Comparison of ENCODE assay signal across 16 cellular contexts in genomic region chr20:54284928-54285704, GRCh38.
DNase-seq lines count a peak whose midpoint lies in the region; FAIRE-seq and TF ChIP-seq lines count a peak whose summit lies in the region.
"Had no signal": no experiment of that assay in that cellular context is flagged by ENCODE, and none has a peak within 500 bp of the region (broad histone marks: within the 10 kb centered on the region; RNA-seq: fewer than 3 reads in every experiment).

No MANE protein-coding gene starts in this region.

- H3K36me3 ChIP-seq in H1 (ENCODE audit: control insufficient read depth in 2 of 4, insufficient read depth in 4 of 4, low read length in 3 of 4) (no peaks in the 10 kb centered on the region), H7 (replicated peaks; ENCODE audit: control insufficient read depth, insufficient read depth, low read length) (no peaks in the 10 kb centered on the region)
- H3K36me3 ChIP-seq in CD4-positive, alpha-beta memory T cell (ENCODE audit: insufficient read depth, low read length) = no peaks in the 10 kb centered on the region
- H3K36me3 ChIP-seq: BE2C, esophagus squamous epithelium, uterus had no signal

- no peak overlapping the region for H3K4me3 Mint-ChIP-seq in activated naive CD4-positive, alpha-beta T cell treated with anti-CD3 and anti-CD28 coated beads, Interleukin-2, amount 10 ng/mL, durations not matched to agents 7 days and 5 days
- H3K4me3 Mint-ChIP-seq in stimulated activated naive CD8-positive, alpha-beta T cell treated with anti-CD3 and anti-CD28 coated beads, Interleukin-15, Interleukin-2, amounts not matched to agents 100 ng/mL and 50 ng/mL, for 24 hours = peak overlapping the region; percentile 86
- H3K4me3 Mint-ChIP-seq in glutamatergic neuron (ENCODE audit: unreplicated experiment) = no peak overlapping the region
- no peak overlapping the region for H3K4me3 Mint-ChIP-seq in CD4-positive, alpha-beta memory T cell
- H3K4me3 Mint-ChIP-seq: central memory CD8-positive, alpha-beta T cell had no signal

- no peak overlapping the region for H2BK15ac ChIP-seq in H1 (ENCODE audit: low read length)

- no peak overlapping the region for H3K27ac ChIP-seq in H1 (ENCODE audit: low read depth, low read length)
- H3K27ac ChIP-seq in CD4-positive, alpha-beta memory T cell (ENCODE audit: low read depth, low read length) = no peak overlapping the region
- H3K27ac ChIP-seq: esophagus squamous epithelium, uterus had no signal

- H3K79me2 ChIP-seq in H1 (ENCODE audit: control insufficient read depth in 1 of 2, insufficient read depth in 2 of 2, low read length in 2 of 2) = no peaks in the 10 kb centered on the region

- H4K20me1 ChIP-seq in H1 (replicated peaks in 1 of 2; ENCODE audit: control insufficient read depth in 1 of 2, insufficient read depth in 2 of 2, low read length in 2 of 2) = no peaks in the 10 kb centered on the region

- H3K9me3 Mint-ChIP-seq in activated naive CD4-positive, alpha-beta T cell treated with anti-CD3 and anti-CD28 coated beads, Interleukin-2, amount 10 ng/mL, durations not matched to agents 7 days and 5 days = no peaks in the 10 kb centered on the region
- H3K9me3 Mint-ChIP-seq in stimulated activated naive CD8-positive, alpha-beta T cell treated with anti-CD3 and anti-CD28 coated beads, Interleukin-15, Interleukin-2, amounts not matched to agents 100 ng/mL and 50 ng/mL, for 24 hours = peaks cover 7% of the 10 kb centered on the region
- no peaks in the 10 kb centered on the region for H3K9me3 Mint-ChIP-seq in glutamatergic neuron (ENCODE audit: unreplicated experiment)
- peaks cover 0 to 2% (median 0%) of the 10 kb centered on the region in 8 donors for H3K9me3 Mint-ChIP-seq in CD4-positive, alpha-beta memory T cell
- H3K9me3 Mint-ChIP-seq: central memory CD8-positive, alpha-beta T cell had no signal

- intact Hi-C loops in CD4-positive, alpha-beta memory T cell (cut with micrococcal nuclease) = no loop called here

- peak; percentile 40 for DNase-seq in activated naive CD4-positive, alpha-beta T cell treated with anti-CD3 and anti-CD28 coated beads, Interleukin-2, amount 50 U/mL, for 16 hours
- no peak for DNase-seq in activated naive CD4-positive, alpha-beta T cell treated with anti-CD3 and anti-CD28 coated beads, Interleukin-2, amount 10 ng/mL, durations not matched to agents 7 days and 5 days
- peak; percentile 5 for DNase-seq in OCI-M1 (lab: John Stamatoyannopoulos, UW)
- DNase-seq in H1 (ENCODE audit: low read depth in 1 of 2, low spot score in 2 of 2) = no peak
- DNase-seq in glutamatergic neuron = no peak
- no peak for DNase-seq in CD4-positive, alpha-beta memory T cell
- no peak for DNase-seq in H7
- DNase-seq: BE2C, esophagus squamous epithelium, GDM1, mucosa of descending colon, NCI-H1105, NCI-H510A treated with DMSO at 0.1 percent for 48 hours, uterus had no signal

- H3K27me3 Mint-ChIP-seq in activated naive CD4-positive, alpha-beta T cell treated with anti-CD3 and anti-CD28 coated beads, Interleukin-2, amount 10 ng/mL, durations not matched to agents 7 days and 5 days = no peaks in the 10 kb centered on the region
- H3K27me3 Mint-ChIP-seq in stimulated activated naive CD8-positive, alpha-beta T cell treated with anti-CD3 and anti-CD28 coated beads, Interleukin-15, Interleukin-2, amounts not matched to agents 100 ng/mL and 50 ng/mL, for 24 hours = peaks cover 16% of the 10 kb centered on the region
- H3K27me3 Mint-ChIP-seq in glutamatergic neuron (ENCODE audit: unreplicated experiment) = no peaks in the 10 kb centered on the region
- peaks cover 0 to 5% of the 10 kb centered on the region in 2 donors for H3K27me3 Mint-ChIP-seq in CD4-positive, alpha-beta memory T cell

- H4K5ac ChIP-seq in H1 (ENCODE audit: insufficient read length, low read depth, low read length) = no peak overlapping the region

- POLR2A ChIA-PET in H1 (lab: Charles Lee; ENCODE audit: partially characterized antibody) = no interaction called here
- POLR2A ChIA-PET in CD4-positive, alpha-beta memory T cell (lab: Charles Lee; ENCODE audit: partially characterized antibody) = no interaction called here

- H2BK20ac ChIP-seq in H1 (ENCODE audit: low read length) = no peak overlapping the region

- H3K4me3 ChIP-seq in H1 (ENCODE audit: extremely low read depth in 1 of 4, insufficient read depth in 2 of 4, low read depth in 3 of 4, low read length in 4 of 4) (no peak overlapping the region), H7 (ENCODE audit: insufficient read depth, low read depth, low read length) (no peak overlapping the region)
- H3K4me3 ChIP-seq in CD4-positive, alpha-beta memory T cell (ENCODE audit: low read length in 2 of 2) = no peak overlapping the region
- H3K4me3 ChIP-seq: esophagus squamous epithelium, mucosa of descending colon, uterus had no signal

- H3K18ac ChIP-seq in H1 (ENCODE audit: extremely low read depth, low read length) = no peak overlapping the region

- no peaks in the 10 kb centered on the region for H3K27me3 ChIP-seq in H1 (replicated peaks in 1 of 4; ENCODE audit: control insufficient read depth in 3 of 4, extremely low read depth in 1 of 4, insufficient read depth in 3 of 4, low read length in 3 of 4)
- H3K27me3 ChIP-seq in CD4-positive, alpha-beta memory T cell (ENCODE audit: insufficient read depth, low read length) = no peaks in the 10 kb centered on the region
- H3K27me3 ChIP-seq in H7 (ENCODE audit: control insufficient read depth, insufficient read depth, low read length) = no peaks in the 10 kb centered on the region
- H3K27me3 ChIP-seq: esophagus squamous epithelium, uterus had no signal

- WGBS in H1 (ENCODE audit: extremely low coverage in 1 of 2, insufficient coverage in 1 of 2, insufficient read length in 1 of 2, insufficient replicate concordance in 2 of 2, low coverage in 1 of 2, low lambda C conversion rate in 2 of 2, missing lambda C conversion rate in 1 of 2), 2 experiments = 90% methylated on average over 5 of the region's 5 CpGs; no CpG with 5 or more reads in 1 of the 2 experiments

- no peak overlapping the region for H3K4ac ChIP-seq in H1 (replicated peaks; ENCODE audit: insufficient read length, low read depth, low read length)

- H3K36me3 Mint-ChIP-seq in activated naive CD4-positive, alpha-beta T cell treated with anti-CD3 and anti-CD28 coated beads, Interleukin-2, amount 10 ng/mL, durations not matched to agents 7 days and 5 days = no peaks in the 10 kb centered on the region
- peaks cover 9% of the 10 kb centered on the region for H3K36me3 Mint-ChIP-seq in stimulated activated naive CD8-positive, alpha-beta T cell treated with anti-CD3 and anti-CD28 coated beads, Interleukin-15, Interleukin-2, amounts not matched to agents 100 ng/mL and 50 ng/mL, for 24 hours (ENCODE audit: low read depth)
- no peaks in the 10 kb centered on the region for H3K36me3 Mint-ChIP-seq in glutamatergic neuron (ENCODE audit: unreplicated experiment)
- no peaks in the 10 kb centered on the region for H3K36me3 Mint-ChIP-seq in CD4-positive, alpha-beta memory T cell

- H4K91ac ChIP-seq in H1 (replicated peaks; ENCODE audit: insufficient read length, low read length) = no peak overlapping the region

- no peak overlapping the region for H2AFZ ChIP-seq in H1 (ENCODE audit: low read length)

- H3K9ac ChIP-seq in H1 (replicated peaks in 1 of 4; ENCODE audit: extremely low read depth in 1 of 4, low read depth in 3 of 4, low read length in 3 of 4) = no peak overlapping the region

- H3K4me2 ChIP-seq in H1 (ENCODE audit: insufficient read depth in 1 of 2, low read depth in 2 of 2, low read length in 2 of 2) = no peak overlapping the region

- TF ChIP-seq EP300 in H1 (IDR thresholded peaks at IDR 0.05; ENCODE audit: borderline replicate concordance in 1 of 2, low read depth in 2 of 2, low read length in 2 of 2) = no peak

- H3K79me1 ChIP-seq in H1 (ENCODE audit: low read depth, low read length) = no peaks in the 10 kb centered on the region; the same call in 1 of the 2 replicates

- no peak for TF ChIP-seq CTCF in H1 (IDR thresholded peaks at IDR 0.05; ENCODE audit: control extremely low read depth in 1 of 3, insufficient read depth in 1 of 3, low read depth in 1 of 3, low read length in 3 of 3)
- TF ChIP-seq CTCF in glutamatergic neuron (IDR thresholded peaks at IDR 0.05; ENCODE audit: partially characterized antibody, unreplicated experiment) = no peak

- peak overlapping the region; percentile 35; the same call in 1 of the 2 replicates for H2BK12ac ChIP-seq in H1 (ENCODE audit: low read depth, low read length)

- TF ChIP-seq POLR2A in H1 (IDR thresholded peaks at IDR 0.05; ENCODE audit: control extremely low read depth in 1 of 2, low read depth in 2 of 2, low read length in 2 of 2) = no peak

- TF ChIP-seq RAD21 in H1 (IDR thresholded peaks at IDR 0.05 in 1 of 2, conservative IDR thresholded peaks at IDR 0.05 in 1 of 2; ENCODE audit: low read depth in 2 of 2, low read length in 2 of 2) = no peak

- no peak overlapping the region for H3K14ac ChIP-seq in H1 (ENCODE audit: insufficient read length)

- H2AK5ac ChIP-seq in H1 (ENCODE audit: low read depth, low read length) = no peak overlapping the region

- no peak for FAIRE-seq in H1 (lab: Jason Lieb, UNC)

- CTCF ChIA-PET in activated naive CD4-positive, alpha-beta T cell treated with anti-CD3 and anti-CD28 coated beads, Interleukin-2, amount 10 ng/mL, durations not matched to agents 7 days and 5 days (lab: Charles Lee) = no interaction called here
- CTCF ChIA-PET in H1 (lab: Charles Lee; ENCODE audit: partially characterized antibody) = interaction anchor here (0.6 kb wide), 1 partner anchor 52 kb away, joined by 3 read pairs; no protein-coding TSS in a partner anchor
- CTCF ChIA-PET in CD4-positive, alpha-beta memory T cell (lab: Charles Lee; ENCODE audit: partially characterized antibody) = no interaction called here

- H3K27ac Mint-ChIP-seq in activated naive CD4-positive, alpha-beta T cell treated with anti-CD3 and anti-CD28 coated beads, Interleukin-2, amount 10 ng/mL, durations not matched to agents 7 days and 5 days = no peak overlapping the region
- peak overlapping the region; percentile 98 for H3K27ac Mint-ChIP-seq in stimulated activated naive CD8-positive, alpha-beta T cell treated with anti-CD3 and anti-CD28 coated beads, Interleukin-15, Interleukin-2, amounts not matched to agents 100 ng/mL and 50 ng/mL, for 24 hours
- H3K27ac Mint-ChIP-seq in glutamatergic neuron (ENCODE audit: unreplicated experiment) = no peak overlapping the region
- no peak overlapping the region for H3K27ac Mint-ChIP-seq in CD4-positive, alpha-beta memory T cell

- peaks cover 8% of the 10 kb centered on the region for H3K4me1 Mint-ChIP-seq in activated naive CD4-positive, alpha-beta T cell treated with anti-CD3 and anti-CD28 coated beads, Interleukin-2, amount 10 ng/mL, durations not matched to agents 7 days and 5 days
- H3K4me1 Mint-ChIP-seq in stimulated activated naive CD8-positive, alpha-beta T cell treated with anti-CD3 and anti-CD28 coated beads, Interleukin-15, Interleukin-2, amounts not matched to agents 100 ng/mL and 50 ng/mL, for 24 hours (ENCODE audit: low read depth) = peaks cover 33% of the 10 kb centered on the region
- no peaks in the 10 kb centered on the region for H3K4me1 Mint-ChIP-seq in glutamatergic neuron (ENCODE audit: low read depth, unreplicated experiment)
- H3K4me1 Mint-ChIP-seq in CD4-positive, alpha-beta memory T cell = no peaks in the 10 kb centered on the region
- H3K4me1 Mint-ChIP-seq: central memory CD8-positive, alpha-beta T cell had no signal

- no peak overlapping the region for H3K56ac ChIP-seq in H1 (replicated peaks; ENCODE audit: insufficient read length, low read depth, low read length)

- H3K4me1 ChIP-seq in H1 (replicated peaks in 1 of 4; ENCODE audit: control insufficient read depth in 3 of 4, insufficient read depth in 4 of 4, low read length in 3 of 4) = no peaks in the 10 kb centered on the region
- no peaks in the 10 kb centered on the region for H3K4me1 ChIP-seq in CD4-positive, alpha-beta memory T cell (ENCODE audit: insufficient read depth, low read length)
- H3K4me1 ChIP-seq: BE2C, esophagus squamous epithelium, uterus had no signal

- H2BK120ac ChIP-seq in H1 (replicated peaks; ENCODE audit: low read depth, low read length) = no peak overlapping the region

- H3K9me3 ChIP-seq in H1 (ENCODE audit: insufficient read depth in 2 of 2, low read depth in 1 of 2, low read length in 1 of 2) = no peaks in the 10 kb centered on the region
- H3K9me3 ChIP-seq in CD4-positive, alpha-beta memory T cell (ENCODE audit: control insufficient read depth in 1 of 2, low read length in 2 of 2) = no peaks in the 10 kb centered on the region
- H3K9me3 ChIP-seq: BE2C, esophagus squamous epithelium, mucosa of descending colon, uterus had no signal

- no peak overlapping the region for H3K23ac ChIP-seq in H1 (ENCODE audit: insufficient read length)

- H4K8ac ChIP-seq in H1 (ENCODE audit: extremely low read depth, insufficient read depth, low read length) = no peak overlapping the region

- no peaks in the 10 kb centered on the region for H3K23me2 ChIP-seq in H1 (ENCODE audit: low read depth, low read length)

- peak overlapping the region; percentile 20; the same call in 1 of the 2 replicates for H2BK5ac ChIP-seq in H1 (ENCODE audit: low read depth, low read length)

Comparison
In these comparisons a context has a peak if more than half of its experiments do, and no peak if none do; other contexts are left out.
1. DNase-seq: peak in activated naive CD4-positive, alpha-beta T cell treated with anti-CD3 and anti-CD28 coated beads, Interleukin-2, amount 50 U/mL, for 16 hours (single experiment) and OCI-M1 (single experiment); none in activated naive CD4-positive, alpha-beta T cell treated with anti-CD3 and anti-CD28 coated beads, Interleukin-2, amount 10 ng/mL, durations not matched to agents 7 days and 5 days (single experiment), H1 (0 of 2), glutamatergic neuron (single experiment), CD4-positive, alpha-beta memory T cell (0 of 5) and H7 (single experiment).